Comparison of ENCODE assay signal across 1 cellular context in the genomic region with DNA sequence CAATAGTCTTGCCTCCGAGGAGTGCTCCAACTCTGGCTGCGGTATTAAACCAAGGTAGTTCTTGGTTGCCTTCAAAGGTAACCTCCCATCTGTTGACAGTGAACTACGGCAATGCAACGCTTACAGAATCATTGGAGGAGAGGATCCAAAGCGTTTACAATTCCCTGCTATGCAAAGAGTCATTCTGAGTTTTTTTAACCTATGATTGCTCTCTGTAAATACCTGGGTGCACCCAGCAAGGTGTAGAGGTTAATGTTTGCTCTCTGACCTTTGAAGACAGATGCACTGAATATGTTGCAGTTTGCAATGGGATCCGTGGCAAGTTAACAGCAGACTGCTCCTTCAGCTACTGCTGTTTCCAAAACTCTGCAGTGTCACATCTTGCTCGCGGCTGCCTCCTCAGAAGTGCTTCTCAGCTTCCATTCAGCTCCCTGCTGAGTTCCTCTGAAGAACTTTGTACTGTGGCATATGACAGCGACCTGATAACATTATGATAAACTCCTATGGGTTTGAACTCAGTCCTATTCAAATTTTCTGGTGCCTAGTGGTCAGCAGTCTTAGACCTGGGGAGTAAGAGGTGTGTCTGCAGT.
TF ChIP-seq lines count a peak whose summit lies in the region.

No MANE protein-coding gene starts in this region.

TF ChIP-seq in GM23338, 12 proteins besides CTCF, POLR2A, EP300 and RAD21:
- TF ChIP-seq, protein P1, sequence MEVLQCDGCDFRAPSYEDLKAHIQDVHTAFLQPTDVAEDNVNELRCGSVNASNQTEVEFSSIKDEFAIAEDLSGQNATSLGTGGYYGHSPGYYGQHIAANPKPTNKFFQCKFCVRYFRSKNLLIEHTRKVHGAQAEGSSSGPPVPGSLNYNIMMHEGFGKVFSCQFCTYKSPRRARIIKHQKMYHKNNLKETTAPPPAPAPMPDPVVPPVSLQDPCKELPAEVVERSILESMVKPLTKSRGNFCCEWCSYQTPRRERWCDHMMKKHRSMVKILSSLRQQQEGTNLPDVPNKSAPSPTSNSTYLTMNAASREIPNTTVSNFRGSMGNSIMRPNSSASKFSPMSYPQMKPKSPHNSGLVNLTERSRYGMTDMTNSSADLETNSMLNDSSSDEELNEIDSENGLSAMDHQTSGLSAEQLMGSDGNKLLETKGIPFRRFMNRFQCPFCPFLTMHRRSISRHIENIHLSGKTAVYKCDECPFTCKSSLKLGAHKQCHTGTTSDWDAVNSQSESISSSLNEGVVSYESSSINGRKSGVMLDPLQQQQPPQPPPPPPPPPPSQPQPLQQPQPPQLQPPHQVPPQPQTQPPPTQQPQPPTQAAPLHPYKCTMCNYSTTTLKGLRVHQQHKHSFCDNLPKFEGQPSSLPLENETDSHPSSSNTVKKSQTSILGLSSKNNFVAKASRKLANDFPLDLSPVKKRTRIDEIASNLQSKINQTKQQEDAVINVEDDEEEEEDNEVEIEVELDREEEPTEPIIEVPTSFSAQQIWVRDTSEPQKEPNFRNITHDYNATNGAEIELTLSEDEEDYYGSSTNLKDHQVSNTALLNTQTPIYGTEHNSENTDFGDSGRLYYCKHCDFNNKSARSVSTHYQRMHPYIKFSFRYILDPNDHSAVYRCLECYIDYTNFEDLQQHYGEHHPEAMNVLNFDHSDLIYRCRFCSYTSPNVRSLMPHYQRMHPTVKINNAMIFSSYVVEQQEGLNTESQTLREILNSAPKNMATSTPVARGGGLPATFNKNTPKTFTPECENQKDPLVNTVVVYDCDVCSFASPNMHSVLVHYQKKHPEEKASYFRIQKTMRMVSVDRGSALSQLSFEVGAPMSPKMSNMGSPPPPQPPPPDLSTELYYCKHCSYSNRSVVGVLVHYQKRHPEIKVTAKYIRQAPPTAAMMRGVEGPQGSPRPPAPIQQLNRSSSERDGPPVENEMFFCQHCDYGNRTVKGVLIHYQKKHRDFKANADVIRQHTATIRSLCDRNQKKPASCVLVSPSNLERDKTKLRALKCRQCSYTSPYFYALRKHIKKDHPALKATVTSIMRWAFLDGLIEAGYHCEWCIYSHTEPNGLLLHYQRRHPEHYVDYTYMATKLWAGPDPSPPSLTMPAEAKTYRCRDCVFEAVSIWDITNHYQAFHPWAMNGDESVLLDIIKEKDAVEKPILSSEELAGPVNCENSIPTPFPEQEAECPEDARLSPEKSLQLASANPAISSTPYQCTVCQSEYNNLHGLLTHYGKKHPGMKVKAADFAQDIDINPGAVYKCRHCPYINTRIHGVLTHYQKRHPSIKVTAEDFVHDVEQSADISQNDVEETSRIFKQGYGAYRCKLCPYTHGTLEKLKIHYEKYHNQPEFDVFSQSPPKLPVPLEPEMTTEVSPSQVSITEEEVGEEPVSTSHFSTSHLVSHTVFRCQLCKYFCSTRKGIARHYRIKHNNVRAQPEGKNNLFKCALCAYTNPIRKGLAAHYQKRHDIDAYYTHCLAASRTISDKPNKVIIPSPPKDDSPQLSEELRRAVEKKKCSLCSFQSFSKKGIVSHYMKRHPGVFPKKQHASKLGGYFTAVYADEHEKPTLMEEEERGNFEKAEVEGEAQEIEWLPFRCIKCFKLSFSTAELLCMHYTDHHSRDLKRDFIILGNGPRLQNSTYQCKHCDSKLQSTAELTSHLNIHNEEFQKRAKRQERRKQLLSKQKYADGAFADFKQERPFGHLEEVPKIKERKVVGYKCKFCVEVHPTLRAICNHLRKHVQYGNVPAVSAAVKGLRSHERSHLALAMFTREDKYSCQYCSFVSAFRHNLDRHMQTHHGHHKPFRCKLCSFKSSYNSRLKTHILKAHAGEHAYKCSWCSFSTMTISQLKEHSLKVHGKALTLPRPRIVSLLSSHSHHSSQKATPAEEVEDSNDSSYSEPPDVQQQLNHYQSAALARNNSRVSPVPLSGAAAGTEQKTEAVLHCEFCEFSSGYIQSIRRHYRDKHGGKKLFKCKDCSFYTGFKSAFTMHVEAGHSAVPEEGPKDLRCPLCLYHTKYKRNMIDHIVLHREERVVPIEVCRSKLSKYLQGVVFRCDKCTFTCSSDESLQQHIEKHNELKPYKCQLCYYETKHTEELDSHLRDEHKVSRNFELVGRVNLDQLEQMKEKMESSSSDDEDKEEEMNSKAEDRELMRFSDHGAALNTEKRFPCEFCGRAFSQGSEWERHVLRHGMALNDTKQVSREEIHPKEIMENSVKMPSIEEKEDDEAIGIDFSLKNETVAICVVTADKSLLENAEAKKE (CRISPR knock-in tag; IDR thresholded peaks at IDR 0.05): 0 out of 2 replicates have a peak, but pooled peaks have one; percentile 21
- no peak for TF ChIP-seq POLR2AphosphoS5 (IDR thresholded peaks at IDR 0.05; ENCODE audit: low read depth)
